8 cellular contexts compared by ENCODE assay signal in genomic region chr19:19554074-19555023, GRCh38. TPM values are rescaled to one million over a fixed set of nuclear protein-coding genes. Genes with fewer than 3 reads are reported as not detected.
DNase-seq lines count a peak whose midpoint lies in the region; ATAC-seq lines count a peak whose summit lies in the region.

No MANE protein-coding gene starts in this region.

- in situ Hi-C loops in HAP-1 (cut with MboI; ENCODE audit: low sequenced_read_pairs), result no loop called here

- ATAC-seq in T-helper 17 cell, result peak; percentile 66
- no peak for ATAC-seq in HG03108 (IDR thresholded peaks at IDR 0.05; ENCODE audit: unreplicated experiment)
- no peak for ATAC-seq in GM21447 (IDR thresholded peaks at IDR 0.05; ENCODE audit: unreplicated experiment)

- H3K4me1 ChIP-seq in HAP-1, result no peaks in the 10 kb centered on the region

- H3K27me3 ChIP-seq in HAP-1 (ENCODE audit: low read depth), result no peaks in the 10 kb centered on the region

- H3K4me3 Mint-ChIP-seq in T-helper 17 cell, result peak overlapping the region; percentile 7

- H3K36me3 ChIP-seq in HAP-1 (replicated peaks), result no peaks in the 10 kb centered on the region

- DNase-seq in A172 (ENCODE audit: low spot score), result peak; percentile 27
- peak; percentile 53 to 80 for DNase-seq in HAP-1 (ENCODE audit: low spot score in 2 of 2)
- DNase-seq in T-helper 17 cell, result peak in 2 of 3 donors; percentile 47 to 48
- peak; percentile 34 for DNase-seq in amniotic epithelial cell (ENCODE audit: low read depth)
- DNase-seq in iris pigment epithelial cell (ENCODE audit: low read depth), result peak; percentile 29
- DNase-seq in stimulated activated CD4-positive, alpha-beta T cell treated with anti-CD3 and anti-CD28 coated beads, TNF-alpha, amount 100 ng/mL, for 24 hours (ENCODE audit: low read depth in 3 of 3), result peak; percentile 34 to 58 (median 43)

- H3K4me1 Mint-ChIP-seq in T-helper 17 cell, result peaks cover 10% of the 10 kb centered on the region

- no peaks in the 10 kb centered on the region for H3K27me3 Mint-ChIP-seq in T-helper 17 cell

- H3K9me3 ChIP-seq in HAP-1 (no peaks in the 10 kb centered on the region), T-helper 17 cell (ENCODE audit: control insufficient read depth, low read length, poor library complexity, severe bottlenecking) (no peaks in the 10 kb centered on the region)

- no peak overlapping the region for H3K4me3 ChIP-seq in HAP-1

- H3K27ac Mint-ChIP-seq in T-helper 17 cell, result no peak overlapping the region

- H3K36me3 Mint-ChIP-seq in T-helper 17 cell (ENCODE audit: low read depth), result peaks cover 4% of the 10 kb centered on the region

RNA-seq across cellular contexts. Expression of gene CILP2, which starts 16.3 kb away (rescaled TPM):
- 0.02 and 0.05 TPM in 2 replicates for total RNA-seq in A172 (2014; rRNA removed; shearing (Covaris generic))
- under 1 TPM; 0.73 to 0.99 TPM for total RNA-seq in T-helper 17 cell

RNA-seq across cellular contexts. Expression of gene YJEFN3, which starts 25.6 kb away (rescaled TPM):
- 0.62 and 1.1 TPM in 2 replicates for total RNA-seq in A172 (2014; rRNA removed; shearing (Covaris generic))
- total RNA-seq in T-helper 17 cell, result 1 to 10 TPM; 3.0 to 6.1 TPM

RNA-seq across cellular contexts. Expression of gene NDUFA13, which starts 38.3 kb away (rescaled TPM):
- 43.2 and 101 TPM in 2 replicates for total RNA-seq in A172 (2014; rRNA removed; shearing (Covaris generic))
- total RNA-seq in T-helper 17 cell, result 100 to 1,000 TPM; 175 to 195 TPM

RNA-seq across cellular contexts. Expression of gene TSSK6, which starts 39.0 kb away (rescaled TPM):
- total RNA-seq in A172 (2014; rRNA removed; shearing (Covaris generic)), result 0.26 and 0.88 TPM in 2 replicates
- total RNA-seq in T-helper 17 cell, result 1 to 10 TPM; 3.8 to 3.9 TPM
